In the genomic region with DNA sequence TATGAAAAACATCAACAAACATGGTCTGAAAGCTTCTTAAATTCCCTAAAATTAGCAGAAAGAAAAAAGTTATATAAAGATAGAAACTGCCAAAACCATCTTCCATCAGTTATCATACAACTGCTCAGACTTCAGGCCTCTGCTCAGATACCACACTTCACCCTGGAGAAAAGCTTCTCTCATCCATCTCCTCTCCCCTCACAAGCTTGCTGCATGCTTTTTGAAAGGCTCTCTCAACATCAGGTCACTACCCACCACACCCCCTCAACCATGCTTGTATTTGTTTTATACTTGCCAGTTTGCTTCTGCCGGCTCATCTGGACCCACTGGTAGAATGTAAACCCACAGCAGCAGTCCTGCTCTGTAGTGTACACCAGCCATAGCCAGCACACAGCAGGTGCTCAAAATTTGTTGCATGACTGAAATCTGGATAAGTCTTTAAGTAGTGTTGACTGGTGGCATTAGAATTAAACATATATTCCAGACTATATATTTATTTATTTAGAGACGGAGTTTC, we compare ENCODE assay signal across 1 cellular context.
TF ChIP-seq lines count a peak whose summit lies in the region.

No MANE protein-coding gene starts in this region.

TF ChIP-seq in GM23338, 12 proteins besides CTCF, POLR2A, EP300 and RAD21 (continued from another document):
- no peak for TF ChIP-seq ZNF462 (CRISPR knock-in tag; IDR thresholded peaks at IDR 0.05)
- no peak for TF ChIP-seq JUNB (IDR thresholded peaks at IDR 0.05; ENCODE audit: unreplicated experiment)
- no peak for TF ChIP-seq STAT1 (IDR thresholded peaks at IDR 0.05; ENCODE audit: unreplicated experiment)
